In the genomic region with DNA sequence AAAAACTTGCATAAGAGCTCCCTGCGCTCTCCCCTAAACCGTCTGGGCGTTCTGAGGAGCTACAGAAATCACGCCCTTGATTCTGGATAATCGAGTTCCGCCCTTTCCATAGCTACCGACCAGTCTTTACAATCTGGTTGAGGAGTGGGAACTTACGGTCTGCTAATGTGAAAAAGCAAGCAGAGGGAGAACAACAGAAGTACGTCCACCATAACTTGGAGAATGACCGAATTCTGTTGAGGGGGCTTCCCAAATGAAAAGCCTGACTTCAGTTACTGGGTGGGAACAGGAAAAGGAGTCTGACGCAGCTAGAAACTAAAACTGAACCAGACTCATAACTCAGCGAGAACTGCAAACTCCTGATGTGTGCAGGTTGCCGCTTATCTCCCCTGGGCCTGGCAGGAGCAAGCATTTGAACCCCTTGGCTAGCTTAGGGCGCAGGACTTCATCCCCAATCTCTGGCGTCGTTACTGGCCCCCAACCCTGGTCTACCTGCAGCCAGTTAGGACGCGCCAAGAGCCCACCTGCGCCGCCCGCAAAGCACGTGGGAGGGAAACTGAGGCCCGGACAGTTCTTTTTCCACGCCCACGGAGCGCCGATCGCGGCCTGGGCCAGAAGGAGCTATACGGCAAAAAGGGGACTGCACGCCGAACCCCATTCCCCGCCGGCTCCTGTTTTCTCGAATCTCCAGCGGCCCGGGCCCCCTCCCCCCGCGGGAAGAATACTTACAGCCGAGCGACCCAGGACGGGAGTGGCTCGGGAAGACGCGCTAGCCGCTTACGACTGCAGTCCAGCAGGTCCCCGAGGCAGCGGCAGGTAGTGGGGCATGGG, we compare ENCODE assay signal across 8 cellular contexts.
DNase-seq lines count a peak whose midpoint lies in the region; ATAC-seq, FAIRE-seq and TF ChIP-seq lines count a peak whose summit lies in the region.

No MANE protein-coding gene starts in this region.

- TF ChIP-seq CTCF in fibroblast of mammary gland (conservative IDR thresholded peaks at IDR 0.05; ENCODE audit: control insufficient read depth, insufficient read depth, low read depth, low read length): no peak
- TF ChIP-seq CTCF in nephron progenitor cell (IDR thresholded peaks at IDR 0.05): no peak
- TF ChIP-seq CTCF in D721Med (IDR thresholded peaks at IDR 0.05; ENCODE audit: insufficient read depth, missing control alignments): no peak

- H3K27ac Mint-ChIP-seq in nephron progenitor cell: peak overlapping the region; percentile 98

- H3K4me3 Mint-ChIP-seq in nephron progenitor cell: peak overlapping the region; percentile 94

- H3K36me3 Mint-ChIP-seq in nephron progenitor cell (ENCODE audit: low read depth): peaks cover 10% of the 10 kb centered on the region

- peak overlapping the region; percentile 83 for H3K4me3 ChIP-seq in fibroblast of mammary gland (ENCODE audit: control insufficient read depth, low read depth, low read length)

- DNase-seq in GM03348 (ENCODE audit: low spot score): peak; percentile 31
- peak; percentile 57 for DNase-seq in RKO (ENCODE audit: low spot score)
- DNase-seq in fibroblast of mammary gland (ENCODE audit: low read depth): peak; percentile 60
- no peak for DNase-seq in nephron progenitor cell
- no peak for DNase-seq in NOMO-1 (lab: John Stamatoyannopoulos, UW; ENCODE audit: unreplicated experiment in 2 of 2)
- DNase-seq in SIG-M5 treated with dmso at 0.1 percent for 504 hours (lab: John Stamatoyannopoulos, UW; ENCODE audit: unreplicated experiment): no peak
- DNase-seq in D721Med (ENCODE audit: insufficient read length, low spot score): no peak

- no peaks in the 10 kb centered on the region for H3K27me3 Mint-ChIP-seq in nephron progenitor cell (ENCODE audit: low read depth, poor library complexity)

- no peak for FAIRE-seq in D721Med (lab: Jason Lieb, UNC)

- H3K9me3 Mint-ChIP-seq in nephron progenitor cell: peaks cover 9% of the 10 kb centered on the region

- peaks cover 47% of the 10 kb centered on the region for H3K4me1 Mint-ChIP-seq in nephron progenitor cell

- peak; percentile 39 for ATAC-seq in HG02571 (IDR thresholded peaks at IDR 0.05; ENCODE audit: unreplicated experiment)

Comparison
In these comparisons a context has a peak if more than half of its experiments do, and no peak if none do; other contexts are left out.
1. DNase-seq: peak in GM03348 (single experiment), RKO (single experiment) and fibroblast of mammary gland (single experiment); none in nephron progenitor cell (single experiment), NOMO-1 (0 of 2), SIG-M5 treated with dmso at 0.1 percent for 504 hours (single experiment) and D721Med (single experiment).